In the genomic region with DNA sequence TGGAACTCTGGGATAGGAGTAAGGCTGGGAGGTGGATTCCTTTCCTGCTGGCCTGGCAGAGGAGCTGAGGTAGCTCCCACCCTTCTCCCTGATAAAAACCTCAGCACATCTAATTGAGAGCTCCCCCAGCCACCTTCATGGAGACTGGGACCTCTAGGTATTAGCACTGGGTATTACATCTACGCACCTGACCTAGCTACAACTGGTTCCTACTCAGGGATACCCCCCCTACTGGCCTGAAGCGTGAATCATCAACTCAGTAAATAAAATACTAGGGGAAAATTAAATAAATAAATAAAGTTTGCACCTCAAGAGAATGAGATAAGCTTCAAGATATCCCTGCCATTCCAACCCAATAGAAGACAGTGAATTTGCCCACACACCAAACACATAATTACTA, we compare ENCODE assay signal across 1 cellular context.
TF ChIP-seq lines count a peak whose summit lies in the region.

No MANE protein-coding gene starts in this region.

TF ChIP-seq in IMR-90, 13 proteins besides CTCF, POLR2A, EP300 and RAD21 (continued from another document):
- TF ChIP-seq, protein P1, sequence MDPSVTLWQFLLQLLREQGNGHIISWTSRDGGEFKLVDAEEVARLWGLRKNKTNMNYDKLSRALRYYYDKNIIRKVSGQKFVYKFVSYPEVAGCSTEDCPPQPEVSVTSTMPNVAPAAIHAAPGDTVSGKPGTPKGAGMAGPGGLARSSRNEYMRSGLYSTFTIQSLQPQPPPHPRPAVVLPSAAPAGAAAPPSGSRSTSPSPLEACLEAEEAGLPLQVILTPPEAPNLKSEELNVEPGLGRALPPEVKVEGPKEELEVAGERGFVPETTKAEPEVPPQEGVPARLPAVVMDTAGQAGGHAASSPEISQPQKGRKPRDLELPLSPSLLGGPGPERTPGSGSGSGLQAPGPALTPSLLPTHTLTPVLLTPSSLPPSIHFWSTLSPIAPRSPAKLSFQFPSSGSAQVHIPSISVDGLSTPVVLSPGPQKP (IDR thresholded peaks at IDR 0.05; ENCODE audit: borderline replicate concordance, low read depth, low read length), result no peak
- TF ChIP-seq MXI1 (IDR thresholded peaks at IDR 0.05; ENCODE audit: borderline replicate concordance, low read depth, low read length) (no peak), RFX5 (IDR thresholded peaks at IDR 0.05; ENCODE audit: low read depth, low read length) (no peak), MAZ (IDR thresholded peaks at IDR 0.05; ENCODE audit: borderline replicate concordance, low read depth, low read length) (no peak), RCOR1 (IDR thresholded peaks at IDR 0.05; ENCODE audit: insufficient replicate concordance, low read length) (no peak)
